In the genomic region with DNA sequence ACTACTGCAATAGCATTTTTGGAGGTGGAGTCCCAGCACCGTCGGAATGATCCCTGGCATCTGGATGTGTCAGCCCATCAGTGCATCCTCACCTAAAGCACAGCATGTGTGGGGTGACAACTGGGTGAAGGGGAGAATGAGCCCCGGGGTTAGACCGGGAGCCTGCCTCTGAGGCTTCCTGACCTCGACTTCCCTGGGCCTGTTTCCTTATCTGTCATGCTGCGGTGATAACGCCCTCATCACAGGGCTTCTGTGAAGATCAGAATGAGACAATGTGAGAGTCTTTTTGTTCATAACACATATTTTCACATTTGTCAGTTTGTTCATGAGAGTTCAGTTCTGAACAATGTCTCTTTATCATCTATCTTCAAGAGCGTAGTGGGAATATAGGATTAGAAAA, we compare ENCODE assay signal across 12 cellular contexts. TPM values are rescaled to one million over a fixed set of nuclear protein-coding genes. Genes with fewer than 3 reads are reported as not detected.
DNase-seq lines count a peak whose midpoint lies in the region; ATAC-seq and TF ChIP-seq lines count a peak whose summit lies in the region.
"Had no signal": no experiment of that assay in that cellular context is flagged by ENCODE, and none has a peak within 500 bp of the region (broad histone marks: within the 10 kb centered on the region; RNA-seq: fewer than 3 reads in every experiment).

No MANE protein-coding gene starts in this region.

- H2AFZ ChIP-seq in neural progenitor cell (replicated peaks) = no peak overlapping the region

- WGBS in mesodermal cell (ENCODE audit: insufficient coverage in 2 of 2), 2 experiments = 83% methylated on average over 3 of the region's 8 CpGs; no CpG with 5 or more reads in 1 of the 2 experiments
- 62 to 63% methylated on average over 8 of the region's 8 CpGs for WGBS in tibial nerve, 2 donors

- H3K9me3 Mint-ChIP-seq in neural progenitor cell = peaks cover 5% of the 10 kb centered on the region

- TF ChIP-seq EP300 in tibial nerve (IDR thresholded peaks at IDR 0.05) = no peak

- no peak overlapping the region for H3K4me2 ChIP-seq in neural progenitor cell

- H3K27me3 ChIP-seq in colonic mucosa (no peaks in the 10 kb centered on the region), tibial nerve (no peaks in the 10 kb centered on the region), neural progenitor cell (no peaks in the 10 kb centered on the region)
- H3K27me3 ChIP-seq: SJSA1 had no signal

- H3K36me3 ChIP-seq in colonic mucosa (no peaks in the 10 kb centered on the region), mesodermal cell (ENCODE audit: control insufficient read depth, insufficient read depth, low read length) (no peaks in the 10 kb centered on the region), tibial nerve (no peaks in the 10 kb centered on the region), neural progenitor cell (no peaks in the 10 kb centered on the region)
- H3K36me3 ChIP-seq: SJSA1 had no signal

- intact Hi-C loops in colonic mucosa (cut with DNase I) = no loop called here

- no peaks in the 10 kb centered on the region for H3K36me3 Mint-ChIP-seq in neural progenitor cell

- DNase-seq in activated T-cell treated with anti-CD3 and anti-CD28 coated beads for 48 hours (ENCODE audit: low read depth) (peak; percentile 13), activated T-cell treated with anti-CD3 and anti-CD28 coated beads for 4 hours (no peak), colonic mucosa (no peak), tibial nerve (ENCODE audit: low spot score in 2 of 2) (no peak), SHP77 treated with DMSO at 0.1 percent for 48 hours (lab: John Stamatoyannopoulos, UW) (no peak), neural progenitor cell (ENCODE audit: low spot score) (no peak)
- DNase-seq: endodermal cell, NCI-H146 had no signal

- H3K4me1 Mint-ChIP-seq in neural progenitor cell = peaks cover 23% of the 10 kb centered on the region

- no peaks in the 10 kb centered on the region for H4K20me1 ChIP-seq in neural progenitor cell (ENCODE audit: low read depth)

- H3K9me3 ChIP-seq in colonic mucosa (no peaks in the 10 kb centered on the region), mesodermal cell (ENCODE audit: control insufficient read depth, low read length) (peaks cover 12% of the 10 kb centered on the region), tibial nerve (peaks cover 0 to 7% (median 3%) of the 10 kb centered on the region in 4 donors), neural progenitor cell (ENCODE audit: low read depth) (no peaks in the 10 kb centered on the region)
- H3K9me3 ChIP-seq: SJSA1 had no signal

- no peak overlapping the region for H3K4me3 Mint-ChIP-seq in neural progenitor cell
- H3K4me3 Mint-ChIP-seq: endodermal cell had no signal

- no peak overlapping the region for H3K4me3 ChIP-seq in colonic mucosa
- H3K4me3 ChIP-seq in mesodermal cell (ENCODE audit: extremely low read depth, insufficient read depth, low read length, poor library complexity, severe bottlenecking) = no peak overlapping the region
- no peak overlapping the region for H3K4me3 ChIP-seq in tibial nerve
- H3K4me3 ChIP-seq in neural progenitor cell = no peak overlapping the region
- H3K4me3 ChIP-seq: SJSA1 had no signal

- no peaks in the 10 kb centered on the region for H3F3A ChIP-seq in neural progenitor cell (ENCODE audit: low read depth)

- H3K27ac ChIP-seq in colonic mucosa = peak overlapping the region; percentile 48
- H3K27ac ChIP-seq in mesodermal cell (ENCODE audit: low read depth, low read length, severe bottlenecking) = peak overlapping the region; percentile 99
- peak overlapping the region; percentile 62 to 88 (median 77) for H3K27ac ChIP-seq in tibial nerve
- H3K27ac ChIP-seq in neural progenitor cell = no peak overlapping the region
- H3K27ac ChIP-seq: SJSA1 had no signal

- H3K27me3 Mint-ChIP-seq in neural progenitor cell (ENCODE audit: insufficient read depth, low read depth) = peaks cover 3% of the 10 kb centered on the region

- no peak for TF ChIP-seq POLR2A in tibial nerve (IDR thresholded peaks at IDR 0.05)

- H3K79me2 ChIP-seq in neural progenitor cell (ENCODE audit: low read depth) = no peaks in the 10 kb centered on the region

- no peak for ATAC-seq in GM21367 (IDR thresholded peaks at IDR 0.05; ENCODE audit: unreplicated experiment)

- no peak for TF ChIP-seq CTCF in colonic mucosa (IDR thresholded peaks at IDR 0.05)
- no peak for TF ChIP-seq CTCF in tibial nerve (IDR thresholded peaks at IDR 0.05)
- no peak for TF ChIP-seq CTCF in neural progenitor cell (IDR thresholded peaks at IDR 0.05)

- H3K9ac ChIP-seq in colonic mucosa (ENCODE audit: low read depth in 2 of 2, low read length in 2 of 2) (no peak overlapping the region), neural progenitor cell (no peak overlapping the region)

- H3K27ac Mint-ChIP-seq in neural progenitor cell = no peak overlapping the region
- H3K27ac Mint-ChIP-seq: endodermal cell had no signal

- no peaks in the 10 kb centered on the region for H3K4me1 ChIP-seq in colonic mucosa
- peaks cover 34% of the 10 kb centered on the region for H3K4me1 ChIP-seq in mesodermal cell (ENCODE audit: control insufficient read depth, insufficient read depth, low read length, poor library complexity, severe bottlenecking)
- peaks cover 0 to 23% (median 3%) of the 10 kb centered on the region in 4 donors for H3K4me1 ChIP-seq in tibial nerve
- no peaks in the 10 kb centered on the region for H3K4me1 ChIP-seq in neural progenitor cell
- H3K4me1 ChIP-seq: SJSA1 had no signal

RNA-seq across cellular contexts. Expression of gene PDLIM3, which starts 31.1 kb away (rescaled TPM):
- total RNA-seq in colonic mucosa (10 to 100 TPM in 1 of 2 donors, 1 to 10 TPM in 1; 5.0 to 34.9 TPM), tibial nerve (10 to 100 TPM; 24.5 to 56.9 (median 45.0) TPM), neural progenitor cell (ENCODE audit: low replicate concordance) (1.4 and 5.2 TPM in 2 replicates)
- polyA plus RNA-seq in mesodermal cell (2013, experiment 1 of 2) = 129 TPM
- polyA plus RNA-seq in mesodermal cell (2013, experiment 2 of 2) = 115 TPM
- total RNA-seq: activated CD8-positive, alpha-beta memory T cell treated with anti-CD3 and anti-CD28 coated beads for 36 hours had no signal
